Comparison of ENCODE assay signal across 1 cellular context in genomic region chr7:149125864-149126661, GRCh38.
TF ChIP-seq lines count a peak whose summit lies in the region.

Gene ZNF425, minus strand, starts transcription at chr7:149126324. Its CDS starts 111 bp downstream, at chr7:149126213.

TF ChIP-seq in GM12878, 131 proteins besides CTCF, POLR2A, EP300 and RAD21 (continued from another document and continues in another):
- TF ChIP-seq USF2 (IDR thresholded peaks at IDR 0.05; ENCODE audit: borderline replicate concordance, low read depth, low read length) (no peak), ZNF207 (IDR thresholded peaks at IDR 0.05; ENCODE audit: borderline replicate concordance) (peak; percentile 92), ZNF24 (IDR thresholded peaks at IDR 0.05) (no peak), GATAD2B (conservative IDR thresholded peaks at IDR 0.05; ENCODE audit: low read depth) (peak; percentile 71), IRF3 (IDR thresholded peaks at IDR 0.05) (no peak), TAF1 (IDR thresholded peaks at IDR 0.05; ENCODE audit: borderline replicate concordance, low read depth, low read length) (peak; percentile 93), IRF5 (IDR thresholded peaks at IDR 0.05; ENCODE audit: borderline replicate concordance) (no peak), SP1 (IDR thresholded peaks at IDR 0.05; ENCODE audit: low read depth, low read length) (no peak), STAT3 (IDR thresholded peaks at IDR 0.05; ENCODE audit: low read depth, low read length) (no peak), ETV6 (conservative IDR thresholded peaks at IDR 0.05 in 1 of 2, IDR thresholded peaks at IDR 0.05 in 1 of 2; ENCODE audit: borderline replicate concordance in 1 of 2, low read depth in 1 of 2) (peak in 1 of 2 experiments; percentile 51; a peak in 1 of 4 replicates), RCOR1 (conservative IDR thresholded peaks at IDR 0.05; ENCODE audit: low read depth, low read length) (0 out of 2 replicates have a peak, but pooled peaks have one; percentile 49), JUNB (IDR thresholded peaks at IDR 0.05) (no peak), YY1 (IDR thresholded peaks at IDR 0.05; ENCODE audit: low read depth, low read length) (peak; percentile 91), RELB (IDR thresholded peaks at IDR 0.05; ENCODE audit: low read depth) (peak; percentile 43; the same call in 1 of the 2 replicates), RB1 (IDR thresholded peaks at IDR 0.05; ENCODE audit: borderline replicate concordance) (peak; percentile 70; the same call in 1 of the 2 replicates), EZH2 (IDR thresholded peaks at IDR 0.05; ENCODE audit: borderline replicate concordance, control insufficient read depth, low read depth, low read length) (no peak), CBX5 (IDR thresholded peaks at IDR 0.05; ENCODE audit: low read depth) (peak; percentile 78; the same call in 1 of the 2 replicates), CREM (IDR thresholded peaks at IDR 0.05; ENCODE audit: low read depth) (no peak), IRF4 (IDR thresholded peaks at IDR 0.05; ENCODE audit: low read depth, low read length) (no peak; the same call in 1 of the 2 replicates), PKNOX1 (IDR thresholded peaks at IDR 0.05) (no peak), ZBTB4 (CRISPR knock-in tag; IDR thresholded peaks at IDR 0.05) (no peak), MTA3 (IDR thresholded peaks at IDR 0.05; ENCODE audit: borderline replicate concordance, low read length) (no peak), ATF2 (IDR thresholded peaks at IDR 0.05; ENCODE audit: low read length) (no peak), CUX1 (IDR thresholded peaks at IDR 0.05; ENCODE audit: insufficient replicate concordance, low read depth, low read length) (no peak), POLR2AphosphoS2 (IDR thresholded peaks at IDR 0.05; ENCODE audit: low read depth, low read length) (peak; percentile 92; the same call in 1 of the 2 replicates), SUPT20H (IDR thresholded peaks at IDR 0.05; ENCODE audit: borderline replicate concordance, control insufficient read depth, low read depth, low read length) (no peak), STAT1 (conservative IDR thresholded peaks at IDR 0.05) (no peak; the same call in 1 of the 2 replicates), SPI1 (IDR thresholded peaks at IDR 0.05; ENCODE audit: borderline replicate concordance, insufficient read depth, low read depth, low read length) (peak; percentile 43; the same call in 1 of the 2 replicates), ZNF687 (IDR thresholded peaks at IDR 0.05) (peak; percentile 38; the same call in 1 of the 2 replicates), SMAD1 (IDR thresholded peaks at IDR 0.05; ENCODE audit: low read depth, partially characterized antibody) (no peak), ATF7 (IDR thresholded peaks at IDR 0.05; ENCODE audit: low read depth) (no peak), ZNF217 (IDR thresholded peaks at IDR 0.05) (no peak), YBX1 (IDR thresholded peaks at IDR 0.05) (no peak), DPF2 (IDR thresholded peaks at IDR 0.05) (no peak; the same call in 1 of the 2 replicates)
